Comparison of ENCODE assay signal across 8 cellular contexts in the genomic region with DNA sequence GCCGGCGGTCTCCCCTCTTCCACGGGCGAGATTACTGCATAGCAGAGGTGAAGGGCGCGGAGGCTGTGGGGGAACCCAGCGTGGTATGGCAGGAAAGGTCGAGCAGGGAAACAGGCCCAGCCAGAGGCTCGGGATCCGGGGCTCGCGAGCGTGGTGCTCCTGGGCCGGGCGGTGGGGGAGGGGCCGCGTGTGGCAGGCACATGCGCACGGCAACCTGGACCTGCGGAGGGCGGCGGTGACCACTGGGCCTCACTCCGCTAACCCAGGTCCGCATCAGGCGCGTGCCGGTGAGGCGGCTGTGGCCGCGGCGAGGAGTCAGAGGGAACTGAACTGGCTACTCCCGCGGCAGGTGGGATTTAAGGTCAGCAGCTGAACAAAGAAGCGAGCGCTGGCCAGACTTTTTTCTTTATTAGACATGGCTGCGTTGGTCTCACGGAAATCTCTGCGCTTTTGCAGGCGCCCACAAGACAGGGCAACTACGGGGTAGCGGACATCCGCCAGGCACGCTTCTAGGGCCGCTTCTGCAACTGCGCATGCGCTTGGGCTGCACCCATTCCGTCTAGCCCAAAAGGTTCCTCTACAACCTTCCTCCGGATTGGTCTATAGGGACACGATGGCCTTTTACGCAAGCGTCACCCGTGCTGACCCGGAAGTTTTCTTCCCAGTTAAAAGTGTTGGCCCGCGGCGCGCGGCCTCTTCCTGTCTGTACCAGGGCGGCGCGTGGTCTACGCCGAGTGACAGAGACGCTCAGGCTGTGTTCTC. TPM values are rescaled to one million over a fixed set of nuclear protein-coding genes. Genes with fewer than 3 reads are reported as not detected.
DNase-seq lines count a peak whose midpoint lies in the region; ATAC-seq and TF ChIP-seq lines count a peak whose summit lies in the region.

Gene RPS5, plus strand, starts transcription at position 694 of the 762 bp plus-strand sequence. CDS start 869 bp downstream, outside the sequence.

- ATAC-seq in HG02588 (IDR thresholded peaks at IDR 0.05; ENCODE audit: unreplicated experiment) (peak; percentile 77), SK-N-SH treated with all-trans-retinoic acid at 6 μM for 48 hours (peak; percentile 94)

- no peaks in the 10 kb centered on the region for H3K27me3 ChIP-seq in GM06990 (replicated peaks; ENCODE audit: control insufficient read depth, insufficient read depth, low read length)

- no peak for TF ChIP-seq CTCF in GM06990 (IDR thresholded peaks at IDR 0.05; ENCODE audit: insufficient read depth, low read length, poor library complexity, severe bottlenecking)

- H3K9me3 Mint-ChIP-seq in activated naive CD4-positive, alpha-beta T cell treated with anti-CD3 and anti-CD28 coated beads, Interleukin-2, amount 50 U/mL, for 24 hours = no peaks in the 10 kb centered on the region

- peaks cover 35% of the 10 kb centered on the region for H3K4me1 Mint-ChIP-seq in activated naive CD4-positive, alpha-beta T cell treated with anti-CD3 and anti-CD28 coated beads, Interleukin-2, amount 50 U/mL, for 24 hours

- peak within 1 kb of the TSS; percentile 89 for H3K27ac ChIP-seq in temporal lobe (ENCODE audit: low read depth, low read length)

- H3K27me3 Mint-ChIP-seq in activated naive CD4-positive, alpha-beta T cell treated with anti-CD3 and anti-CD28 coated beads, Interleukin-2, amount 50 U/mL, for 24 hours = no peaks in the 10 kb centered on the region

- peak within 1 kb of the TSS; percentile 99 for H3K27ac Mint-ChIP-seq in activated naive CD4-positive, alpha-beta T cell treated with anti-CD3 and anti-CD28 coated beads, Interleukin-2, amount 50 U/mL, for 24 hours

- peak within 1 kb of the TSS; percentile 96 for H3K4me3 Mint-ChIP-seq in activated naive CD4-positive, alpha-beta T cell treated with anti-CD3 and anti-CD28 coated beads, Interleukin-2, amount 50 U/mL, for 24 hours

- peak within 1 kb of the TSS; percentile 80 for H3K4me3 ChIP-seq in GM06990 (replicated peaks; ENCODE audit: low read depth, low read length)

- peaks cover 9% of the 10 kb centered on the region for H3K36me3 ChIP-seq in GM06990 (ENCODE audit: control insufficient read depth, insufficient read depth, low read length)

- peaks cover 16% of the 10 kb centered on the region for H3K36me3 Mint-ChIP-seq in activated naive CD4-positive, alpha-beta T cell treated with anti-CD3 and anti-CD28 coated beads, Interleukin-2, amount 50 U/mL, for 24 hours

- DNase-seq in GM06990 (ENCODE audit: extremely low read depth, insufficient read length) (peak; percentile 92), NCI-H1092 (lab: John Stamatoyannopoulos, UW) (peak; percentile 95), glomerular endothelial cell (ENCODE audit: extremely low read depth, low read depth, low spot score) (peak; percentile 91), occipital lobe (lab: John Stamatoyannopoulos, UW) (peak; percentile 95)

TF ChIP-seq in SK-N-SH treated with all-trans-retinoic acid at 6 μM for 48 hours, 23 proteins besides CTCF, POLR2A, EP300 and RAD21:
- TF ChIP-seq ZC3H10 (CRISPR knock-in tag; IDR thresholded peaks at IDR 0.05) (peak; percentile 26; the same call in 1 of the 2 replicates), PPARA (CRISPR knock-in tag; IDR thresholded peaks at IDR 0.05; ENCODE audit: borderline replicate concordance) (no peak), ZNF70 (CRISPR knock-in tag; IDR thresholded peaks at IDR 0.05) (no peak), BACH2 (CRISPR knock-in tag; IDR thresholded peaks at IDR 0.05; ENCODE audit: borderline replicate concordance) (no peak), ZFP3 (CRISPR knock-in tag; IDR thresholded peaks at IDR 0.05) (peak; percentile 52; the same call in 1 of the 2 replicates), ZNF8 (CRISPR knock-in tag; IDR thresholded peaks at IDR 0.05) (no peak), ZNF565 (CRISPR knock-in tag; conservative IDR thresholded peaks at IDR 0.05; ENCODE audit: low read depth) (no peak)
- TF ChIP-seq, protein P1, sequence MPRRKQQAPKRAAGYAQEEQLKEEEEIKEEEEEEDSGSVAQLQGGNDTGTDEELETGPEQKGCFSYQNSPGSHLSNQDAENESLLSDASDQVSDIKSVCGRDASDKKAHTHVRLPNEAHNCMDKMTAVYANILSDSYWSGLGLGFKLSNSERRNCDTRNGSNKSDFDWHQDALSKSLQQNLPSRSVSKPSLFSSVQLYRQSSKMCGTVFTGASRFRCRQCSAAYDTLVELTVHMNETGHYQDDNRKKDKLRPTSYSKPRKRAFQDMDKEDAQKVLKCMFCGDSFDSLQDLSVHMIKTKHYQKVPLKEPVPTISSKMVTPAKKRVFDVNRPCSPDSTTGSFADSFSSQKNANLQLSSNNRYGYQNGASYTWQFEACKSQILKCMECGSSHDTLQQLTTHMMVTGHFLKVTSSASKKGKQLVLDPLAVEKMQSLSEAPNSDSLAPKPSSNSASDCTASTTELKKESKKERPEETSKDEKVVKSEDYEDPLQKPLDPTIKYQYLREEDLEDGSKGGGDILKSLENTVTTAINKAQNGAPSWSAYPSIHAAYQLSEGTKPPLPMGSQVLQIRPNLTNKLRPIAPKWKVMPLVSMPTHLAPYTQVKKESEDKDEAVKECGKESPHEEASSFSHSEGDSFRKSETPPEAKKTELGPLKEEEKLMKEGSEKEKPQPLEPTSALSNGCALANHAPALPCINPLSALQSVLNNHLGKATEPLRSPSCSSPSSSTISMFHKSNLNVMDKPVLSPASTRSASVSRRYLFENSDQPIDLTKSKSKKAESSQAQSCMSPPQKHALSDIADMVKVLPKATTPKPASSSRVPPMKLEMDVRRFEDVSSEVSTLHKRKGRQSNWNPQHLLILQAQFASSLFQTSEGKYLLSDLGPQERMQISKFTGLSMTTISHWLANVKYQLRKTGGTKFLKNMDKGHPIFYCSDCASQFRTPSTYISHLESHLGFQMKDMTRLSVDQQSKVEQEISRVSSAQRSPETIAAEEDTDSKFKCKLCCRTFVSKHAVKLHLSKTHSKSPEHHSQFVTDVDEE (CRISPR knock-in tag; IDR thresholded peaks at IDR 0.05) = no peak

RNA-seq across cellular contexts. Expression of gene RPS5, which starts in this region (rescaled TPM):
- 1,315 and 2,062 TPM in 2 replicates for total RNA-seq in glomerular endothelial cell
- 1,568 TPM for total RNA-seq in occipital lobe
- total RNA-seq in temporal lobe = 1,244 TPM

Comparison
In these comparisons a context has a peak if more than half of its experiments do, and no peak if none do; other contexts are left out.
1. Peak in every context shown above with its lines: DNase-seq, ATAC-seq, H3K4me3 ChIP-seq and H3K27ac ChIP-seq.